Comparison of ENCODE assay signal across 6 cellular contexts in the genomic region with DNA sequence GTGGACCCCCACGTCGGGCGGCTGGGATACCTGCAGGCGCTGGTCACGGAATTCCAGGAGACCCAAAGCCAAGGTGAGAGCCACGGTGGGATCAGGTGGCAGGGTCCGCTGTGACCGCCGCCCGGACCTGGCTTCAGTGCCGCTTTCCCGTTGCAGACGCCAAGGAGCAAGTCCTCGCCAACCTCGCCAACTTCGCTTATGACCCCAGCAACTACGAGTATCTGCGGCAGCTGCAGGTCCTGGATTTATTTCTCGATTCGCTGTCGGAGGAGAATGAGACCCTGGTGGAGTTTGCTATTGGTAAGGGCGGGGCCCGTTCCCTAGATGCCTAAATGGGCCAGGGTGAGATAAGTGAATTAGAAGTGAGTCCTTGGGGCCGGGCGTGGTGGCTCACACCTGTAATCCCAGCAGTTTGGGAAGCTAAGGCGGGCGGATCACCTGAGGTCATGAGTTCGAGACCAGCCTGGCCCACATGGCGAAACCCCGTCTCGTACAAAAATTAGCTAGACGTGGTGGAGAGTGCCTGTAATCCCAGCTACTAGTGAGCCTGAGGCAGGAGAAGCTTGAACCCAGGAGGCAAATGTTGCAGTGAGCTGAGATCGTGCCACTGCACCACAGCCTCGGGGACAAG.
DNase-seq lines count a peak whose midpoint lies in the region; ATAC-seq and TF ChIP-seq lines count a peak whose summit lies in the region.

No MANE protein-coding gene starts in this region.

- 0 out of 2 replicates have a peak, but pooled peaks cover 3% of the 10 kb centered on the region for H3K36me3 ChIP-seq in DOHH2 (ENCODE audit: control insufficient read depth, low read length)
- peaks cover 1% of the 10 kb centered on the region; the same call in 1 of the 2 replicates for H3K36me3 ChIP-seq in iPS-20b (ENCODE audit: insufficient read depth, low read depth, low read length)

- no peaks in the 10 kb centered on the region for H4K20me1 ChIP-seq in DOHH2 (ENCODE audit: control insufficient read depth, insufficient read depth, low read depth, low read length)

- peak overlapping the region; percentile 82 for H3K4me3 ChIP-seq in DOHH2 (ENCODE audit: low read length)
- peak overlapping the region; percentile 85 for H3K4me3 ChIP-seq in iPS-20b (ENCODE audit: low read length)

- H3K9me2 ChIP-seq in DOHH2 (replicated peaks; ENCODE audit: control insufficient read depth, low read length): no peaks in the 10 kb centered on the region

- H3K9me3 ChIP-seq in DOHH2 (ENCODE audit: control insufficient read depth, insufficient read depth, low read length) (no peaks in the 10 kb centered on the region), iPS-20b (ENCODE audit: insufficient read depth, low read depth, low read length) (no peaks in the 10 kb centered on the region)

- H3K27ac ChIP-seq in DOHH2 (ENCODE audit: low read depth, low read length) (no peak overlapping the region), iPS-20b (ENCODE audit: low read length) (no peak overlapping the region)

- peaks cover 36% of the 10 kb centered on the region for H3K4me1 ChIP-seq in DOHH2 (ENCODE audit: control insufficient read depth, low read length)
- peaks cover 5% of the 10 kb centered on the region; the same call in 1 of the 2 replicates for H3K4me1 ChIP-seq in iPS-20b (ENCODE audit: insufficient read depth, low read length)

- no peak for TF ChIP-seq CTCF in DOHH2 (IDR thresholded peaks at IDR 0.05; ENCODE audit: low read depth, low read length, poor library complexity, severe bottlenecking)

- H3K79me2 ChIP-seq in DOHH2 (ENCODE audit: control insufficient read depth, low read length): peaks cover 12% of the 10 kb centered on the region

- H3K4me2 ChIP-seq in DOHH2 (ENCODE audit: low read length): peak overlapping the region; percentile 82

- ATAC-seq in GM19023 (IDR thresholded peaks at IDR 0.05; ENCODE audit: unreplicated experiment) (no peak), GM18520 (IDR thresholded peaks at IDR 0.05; ENCODE audit: unreplicated experiment) (no peak), HG03439 (IDR thresholded peaks at IDR 0.05; ENCODE audit: unreplicated experiment) (no peak)

- H3K9ac ChIP-seq in iPS-20b (ENCODE audit: low read depth, low read length): peak overlapping the region; percentile 68; the same call in 1 of the 2 replicates

- DNase-seq in SW480 (ENCODE audit: low spot score): peak; percentile 46

- H3K27me3 ChIP-seq in DOHH2 (ENCODE audit: control insufficient read depth, low read length) (peaks cover 7% of the 10 kb centered on the region), iPS-20b (ENCODE audit: insufficient read depth, low read length) (peaks cover 10% of the 10 kb centered on the region; the same call in 1 of the 2 replicates)

- H3F3A ChIP-seq in DOHH2 (ENCODE audit: control insufficient read depth, insufficient read depth): 0 out of 2 replicates have a peak, but pooled peaks cover 3% of the 10 kb centered on the region
